ENCODE assay signal across 18 cellular contexts in the genomic region with DNA sequence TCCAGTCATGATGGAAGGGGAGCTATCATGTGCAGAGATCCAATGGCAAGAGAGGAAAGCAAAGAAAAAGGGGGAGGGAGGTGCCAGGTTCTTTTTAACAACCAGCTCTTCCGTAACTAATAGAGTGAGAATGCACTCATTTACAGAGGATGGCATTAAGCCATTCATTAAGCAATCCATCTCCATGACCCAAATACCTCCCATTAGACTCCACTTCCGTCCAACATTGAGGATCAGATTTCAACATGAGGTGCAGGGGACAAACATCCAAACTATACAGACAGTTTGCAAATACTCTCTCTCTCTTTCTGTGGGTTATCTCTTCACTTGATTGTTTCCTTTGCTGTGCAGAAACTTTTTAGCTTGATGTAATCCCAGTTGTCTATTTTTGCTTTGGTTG. TPM values are rescaled to one million over a fixed set of nuclear protein-coding genes. Genes with fewer than 3 reads are reported as not detected.
A peak's percentile ranks its signal among the peaks of the same experiment; 100 is the strongest.
DNase-seq lines count a peak whose midpoint lies in the region; ATAC-seq, FAIRE-seq and TF ChIP-seq lines count a peak whose summit lies in the region.
"Had no signal": no experiment of that assay in that cellular context is flagged by ENCODE, and none has a peak within 500 bp of the region (broad histone marks: within the 10 kb centered on the region; RNA-seq: fewer than 3 reads in every experiment).

No MANE protein-coding gene starts in this region.

- H3K4me1 ChIP-seq in pancreas = no peaks in the 10 kb centered on the region
- H3K4me1 ChIP-seq: transverse colon had no signal

- no peak overlapping the region for H3K27ac ChIP-seq in pancreas
- H3K27ac ChIP-seq: hepatocyte, transverse colon had no signal

- peak in 3 of 4 donors; percentile 54 to 64 (median 59) for ATAC-seq in pancreas
- ATAC-seq in HG03097 (IDR thresholded peaks at IDR 0.05; ENCODE audit: low FRiP score, unreplicated experiment) = no peak
- ATAC-seq: CD8-positive, alpha-beta T cell; GM12878; left colon; naive thymus-derived CD8-positive, alpha-beta T cell; stimulated activated memory B cell treated with anti-CD40 and anti-IgM and Interleukin-4, amounts not matched to agents 10 μg/mL and 1 μg/mL and 100 μg/mL, for 72 hours had no signal

- no peaks in the 10 kb centered on the region for H3K9me3 ChIP-seq in pancreas

- H3K27me3 ChIP-seq in pancreas = no peaks in the 10 kb centered on the region
- H3K27me3 ChIP-seq: hepatocyte, MG63, transverse colon had no signal

- TF ChIP-seq CTCF in fibroblast of villous mesenchyme (IDR thresholded peaks at IDR 0.05; ENCODE audit: insufficient read depth, low read depth, low read length) (no peak), pancreas (IDR thresholded peaks at IDR 0.05) (no peak)

- H3K4me3 ChIP-seq in fibroblast of villous mesenchyme (ENCODE audit: low read depth, low read length) = no peak overlapping the region
- H3K4me3 ChIP-seq in pancreas = no peak overlapping the region
- H3K4me3 ChIP-seq: GM12878, hepatocyte, MG63, transverse colon had no signal

- peak; percentile 33 for DNase-seq in HCEC 1CT
- DNase-seq in RPMI7951 (ENCODE audit: low read depth) = peak; percentile 10
- peak; percentile 50 for DNase-seq in fibroblast of villous mesenchyme (ENCODE audit: low read depth)
- DNase-seq in pancreas = no peak
- no peak for DNase-seq in NCI-H2081 treated with DMSO at 0.1 percent for 48 hours (lab: John Stamatoyannopoulos, UW)
- no peak for DNase-seq in inferior parietal cortex (ENCODE audit: extremely low spot score)
- DNase-seq: activated B cell treated with CpG ODN at 0.5 μM for 24 hours; CD8-positive, alpha-beta T cell; left colon; MG63; naive thymus-derived CD8-positive, alpha-beta T cell; NCI-H524 treated with DMSO at 0.1 percent for 48 hours; transverse colon had no signal

- 55 to 60% methylated on average over 2 of the region's 2 CpGs for WGBS in pancreas, 2 donors

- no peak for FAIRE-seq in pancreas (lab: Jason Lieb, UNC)
- FAIRE-seq: GM12878, RCC 7860 had no signal

- intact Hi-C loops in pancreas (cut with DNase I) = no loop called here

- H3K36me3 ChIP-seq in pancreas = no peaks in the 10 kb centered on the region
- H3K36me3 ChIP-seq: MG63 had no signal

RNA-seq across cellular contexts. Expression of a gene that starts 21.2 kb away (rescaled TPM):
- 1.3 and 1.6 TPM in 2 replicates for total RNA-seq in RPMI7951 (2014; rRNA removed; shearing (Covaris generic))
- total RNA-seq in fibroblast of villous mesenchyme = 0.32 and 0.43 TPM in 2 replicates
- total RNA-seq in pancreas = 1 to 10 TPM; 4.1 to 8.1 (median 6.0) TPM
- polyA plus RNA-seq in pancreas = 1 to 10 TPM; 2.4 to 3.8 TPM

Comparison
In these comparisons a context has a peak if more than half of its experiments do, and no peak if none do; other contexts are left out.
1. DNase-seq: peak in HCEC 1CT (single experiment), RPMI7951 (single experiment) and fibroblast of villous mesenchyme (single experiment); none in pancreas (0 of 6), NCI-H2081 treated with DMSO at 0.1 percent for 48 hours (single experiment) and inferior parietal cortex (single experiment).